In the genomic region with DNA sequence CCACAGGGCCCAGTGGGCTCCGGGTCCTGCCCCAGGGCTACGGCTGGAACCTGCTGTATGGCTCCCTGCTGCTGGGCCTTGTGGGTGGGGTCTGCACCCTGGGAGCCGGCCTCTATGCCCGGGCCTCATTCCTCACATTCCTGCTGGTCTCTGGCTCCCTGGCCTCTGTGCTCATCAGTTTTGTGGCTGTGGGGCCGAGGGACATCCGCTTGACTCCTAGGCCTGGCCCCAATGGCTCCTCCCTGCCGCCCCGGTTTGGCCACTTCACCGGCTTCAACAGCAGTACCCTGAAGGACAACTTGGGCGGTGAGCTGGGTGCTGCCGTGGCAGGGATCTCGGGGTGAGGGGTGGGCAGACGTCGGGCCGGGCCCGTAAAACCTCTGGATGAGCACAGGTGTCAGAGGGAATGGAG, we compare ENCODE assay signal across 12 cellular contexts.
"Had no signal": no experiment of that assay in that cellular context is flagged by ENCODE, and none has a peak within 500 bp of the region (broad histone marks: within the 10 kb centered on the region; RNA-seq: fewer than 3 reads in every experiment).

No MANE protein-coding gene starts in this region.

- ATAC-seq: activated T-cell treated with anti-CD3 and anti-CD28 coated beads, Interleukin-2, amount 50 U/mL, for 4 hours; esophagus mucosa; left colon had no signal

- H3K9me3 Mint-ChIP-seq: activated CD4-positive, alpha-beta memory T cell treated with anti-CD3 and anti-CD28 coated beads for 36 hours; activated naive CD8-positive, alpha-beta T cell treated with anti-CD3 and anti-CD28 coated beads for 36 hours; activated T-cell treated with anti-CD3 and anti-CD28 coated beads, Interleukin-2, amount 50 U/mL, for 4 hours had no signal

- H3K4me3 ChIP-seq: dorsolateral prefrontal cortex, lung, skin epidermis, transverse colon had no signal

- H3K36me3 ChIP-seq: transverse colon had no signal

- DNase-seq: activated CD4-positive, alpha-beta memory T cell treated with anti-CD3 and anti-CD28 coated beads for 36 hours; activated effector memory CD4-positive, alpha-beta T cell treated with anti-CD3 and anti-CD28 coated beads, Interleukin-2, amount 50 U/mL, for 16 hours; activated naive CD8-positive, alpha-beta T cell treated with anti-CD3 and anti-CD28 coated beads for 36 hours; activated T-cell treated with anti-CD3 and anti-CD28 coated beads, Interleukin-2, amount 50 U/mL, for 4 hours; cerebellar nuclear complex; dorsolateral prefrontal cortex; left colon; T-helper 9 cell; transverse colon had no signal

- H3K27ac ChIP-seq: dorsolateral prefrontal cortex, skin epidermis, transverse colon had no signal

- H3K27me3 ChIP-seq: dorsolateral prefrontal cortex, transverse colon had no signal

- H3K27ac Mint-ChIP-seq: activated CD4-positive, alpha-beta memory T cell treated with anti-CD3 and anti-CD28 coated beads for 36 hours; activated naive CD8-positive, alpha-beta T cell treated with anti-CD3 and anti-CD28 coated beads for 36 hours had no signal

- H3K4me3 Mint-ChIP-seq: activated CD4-positive, alpha-beta memory T cell treated with anti-CD3 and anti-CD28 coated beads for 36 hours; activated naive CD8-positive, alpha-beta T cell treated with anti-CD3 and anti-CD28 coated beads for 36 hours; activated T-cell treated with anti-CD3 and anti-CD28 coated beads, Interleukin-2, amount 50 U/mL, for 4 hours had no signal

- H3K27me3 Mint-ChIP-seq: activated CD4-positive, alpha-beta memory T cell treated with anti-CD3 and anti-CD28 coated beads for 36 hours; activated naive CD8-positive, alpha-beta T cell treated with anti-CD3 and anti-CD28 coated beads for 36 hours had no signal

- H3K9me3 ChIP-seq: transverse colon had no signal
